ENCODE assay signal across 1 cellular context in genomic region chr1:149962039-149962647, GRCh38.
TF ChIP-seq lines count a peak whose summit lies in the region.

No MANE protein-coding gene starts in this region.

TF ChIP-seq in K562, 482 proteins besides CTCF, POLR2A, EP300 and RAD21 (continued from another document):
- TF ChIP-seq, protein P1, sequence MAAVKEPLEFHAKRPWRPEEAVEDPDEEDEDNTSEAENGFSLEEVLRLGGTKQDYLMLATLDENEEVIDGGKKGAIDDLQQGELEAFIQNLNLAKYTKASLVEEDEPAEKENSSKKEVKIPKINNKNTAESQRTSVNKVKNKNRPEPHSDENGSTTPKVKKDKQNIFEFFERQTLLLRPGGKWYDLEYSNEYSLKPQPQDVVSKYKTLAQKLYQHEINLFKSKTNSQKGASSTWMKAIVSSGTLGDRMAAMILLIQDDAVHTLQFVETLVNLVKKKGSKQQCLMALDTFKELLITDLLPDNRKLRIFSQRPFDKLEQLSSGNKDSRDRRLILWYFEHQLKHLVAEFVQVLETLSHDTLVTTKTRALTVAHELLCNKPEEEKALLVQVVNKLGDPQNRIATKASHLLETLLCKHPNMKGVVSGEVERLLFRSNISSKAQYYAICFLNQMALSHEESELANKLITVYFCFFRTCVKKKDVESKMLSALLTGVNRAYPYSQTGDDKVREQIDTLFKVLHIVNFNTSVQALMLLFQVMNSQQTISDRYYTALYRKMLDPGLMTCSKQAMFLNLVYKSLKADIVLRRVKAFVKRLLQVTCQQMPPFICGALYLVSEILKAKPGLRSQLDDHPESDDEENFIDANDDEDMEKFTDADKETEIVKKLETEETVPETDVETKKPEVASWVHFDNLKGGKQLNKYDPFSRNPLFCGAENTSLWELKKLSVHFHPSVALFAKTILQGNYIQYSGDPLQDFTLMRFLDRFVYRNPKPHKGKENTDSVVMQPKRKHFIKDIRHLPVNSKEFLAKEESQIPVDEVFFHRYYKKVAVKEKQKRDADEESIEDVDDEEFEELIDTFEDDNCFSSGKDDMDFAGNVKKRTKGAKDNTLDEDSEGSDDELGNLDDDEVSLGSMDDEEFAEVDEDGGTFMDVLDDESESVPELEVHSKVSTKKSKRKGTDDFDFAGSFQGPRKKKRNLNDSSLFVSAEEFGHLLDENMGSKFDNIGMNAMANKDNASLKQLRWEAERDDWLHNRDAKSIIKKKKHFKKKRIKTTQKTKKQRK (IDR thresholded peaks at IDR 0.05; ENCODE audit: borderline replicate concordance, low read depth, low read length), result no peak
- TF ChIP-seq CREB3 (tag; conservative IDR thresholded peaks at IDR 0.05; ENCODE audit: low read depth) (no peak), NFIX (CRISPR knock-in tag; IDR thresholded peaks at IDR 0.05; ENCODE audit: low read depth) (no peak), CBFB (CRISPR knock-in tag; IDR thresholded peaks at IDR 0.05) (no peak), ETV5 (CRISPR knock-in tag; IDR thresholded peaks at IDR 0.05; ENCODE audit: low read depth) (peak; percentile 38; the same call in 1 of the 2 replicates), ZNF23 (CRISPR knock-in tag; IDR thresholded peaks at IDR 0.05) (no peak), ETV1 (tag; conservative IDR thresholded peaks at IDR 0.05; ENCODE audit: low read depth) (peak; percentile 53), MLX (CRISPR knock-in tag; conservative IDR thresholded peaks at IDR 0.05) (no peak), ZNF184 (CRISPR knock-in tag; IDR thresholded peaks at IDR 0.05) (no peak), KLF13 (tag; IDR thresholded peaks at IDR 0.05; ENCODE audit: borderline replicate concordance, low read depth) (no peak)
